In genomic region chr9:89457376-89457855, GRCh38 we compare ENCODE assay signal across 18 cellular contexts. TPM values are rescaled to one million over a fixed set of nuclear protein-coding genes. Genes with fewer than 3 reads are reported as not detected.
A peak's percentile ranks its signal among the peaks of the same experiment; 100 is the strongest.
DNase-seq lines count a peak whose midpoint lies in the region; ATAC-seq and TF ChIP-seq lines count a peak whose summit lies in the region.
"Had no signal": no experiment of that assay in that cellular context is flagged by ENCODE, and none has a peak within 500 bp of the region (broad histone marks: within the 10 kb centered on the region; RNA-seq: fewer than 3 reads in every experiment).

No MANE protein-coding gene starts in this region.

- peak overlapping the region in 7 of 8 donors; percentile 74 to 90 (median 83) for H3K4me3 Mint-ChIP-seq in CD4-positive, alpha-beta memory T cell
- no peak overlapping the region for H3K4me3 Mint-ChIP-seq in activated T-helper 2 cell treated with anti-CD3 and anti-CD28 coated beads, Interferon-gamma antibody, Interleukin-2, Interleukin-4, amounts not matched to agents 10 μg/mL and 5 μg/mL and 100 μg/mL, durations not matched to agents 14 hours and 24 hours and 36 hours (ENCODE audit: low read depth)
- H3K4me3 Mint-ChIP-seq in MCF 10A (ENCODE audit: unreplicated experiment): no peak overlapping the region
- H3K4me3 Mint-ChIP-seq: nephron had no signal

- H3K4me1 Mint-ChIP-seq in CD4-positive, alpha-beta memory T cell: peaks cover 75 to 98% (median 90%) of the 10 kb centered on the region in 4 donors
- peaks cover 81% of the 10 kb centered on the region for H3K4me1 Mint-ChIP-seq in activated T-helper 2 cell treated with anti-CD3 and anti-CD28 coated beads, Interferon-gamma antibody, Interleukin-2, Interleukin-4, amounts not matched to agents 10 μg/mL and 5 μg/mL and 100 μg/mL, durations not matched to agents 14 hours and 24 hours and 36 hours (ENCODE audit: low read depth)
- H3K4me1 Mint-ChIP-seq in MCF 10A (ENCODE audit: insufficient read depth, unreplicated experiment): peaks cover 7% of the 10 kb centered on the region

- H3K9me3 Mint-ChIP-seq in CD4-positive, alpha-beta memory T cell: no peaks in the 10 kb centered on the region
- H3K9me3 Mint-ChIP-seq in activated T-helper 2 cell treated with anti-CD3 and anti-CD28 coated beads, Interferon-gamma antibody, Interleukin-2, Interleukin-4, amounts not matched to agents 10 μg/mL and 5 μg/mL and 100 μg/mL, durations not matched to agents 14 hours and 24 hours and 36 hours: no peaks in the 10 kb centered on the region
- H3K9me3 Mint-ChIP-seq in MCF 10A (ENCODE audit: unreplicated experiment): no peaks in the 10 kb centered on the region
- H3K9me3 Mint-ChIP-seq: nephron had no signal

- no peak for TF ChIP-seq CTCF in MCF 10A (IDR thresholded peaks at IDR 0.05; ENCODE audit: unreplicated experiment)

- BruUV-seq in MCF 10A (replicated peaks; lab: Mats Ljungman, UMichigan): no TSS peak

- H3K36me3 ChIP-seq in CD4-positive, alpha-beta memory T cell (ENCODE audit: insufficient read depth, low read length): peaks cover 20% of the 10 kb centered on the region
- H3K36me3 ChIP-seq: colonic mucosa had no signal

- no peaks in the 10 kb centered on the region for H3K9me3 ChIP-seq in CD4-positive, alpha-beta memory T cell (ENCODE audit: control insufficient read depth in 1 of 2, low read length in 2 of 2)
- H3K9me3 ChIP-seq: colonic mucosa, tibial artery had no signal

- no peak for DNase-seq in activated CD4-positive, CD25-positive, alpha-beta regulatory T cell (lab: John Stamatoyannopoulos, UW)
- no peak for DNase-seq in CD4-positive, alpha-beta memory T cell
- no peak for DNase-seq in activated T-helper 2 cell treated with anti-CD3 and anti-CD28 coated beads, Interferon-gamma antibody, Interleukin-2, Interleukin-4, amounts not matched to agents 10 μg/mL and 5 μg/mL and 100 μg/mL, durations not matched to agents 14 hours and 24 hours and 36 hours (ENCODE audit: low spot score)
- peak; percentile 44 for DNase-seq in left kidney (ENCODE audit: low read depth, low spot score)
- no peak for DNase-seq in NCI-H1930 (lab: John Stamatoyannopoulos, UW)
- no peak for DNase-seq in NK-92 (lab: John Stamatoyannopoulos, UW; ENCODE audit: unreplicated experiment)
- DNase-seq in MCF 10A (ENCODE audit: unreplicated experiment): no peak
- DNase-seq: 8988T; activated effector memory CD4-positive, alpha-beta T cell treated with Interleukin-2 at 50 U/mL for 16 hours; colonic mucosa; Karpas-422; mesenchymal stem cell; NCI-H1092; NCI-H2171 treated with DMSO at 0.1 percent for 48 hours; OCI-M1; tibial artery had no signal

- H3K4me3 ChIP-seq in CD4-positive, alpha-beta memory T cell (ENCODE audit: low read length in 2 of 2): no peak overlapping the region
- H3K4me3 ChIP-seq: colonic mucosa, tibial artery had no signal

- CTCF ChIA-PET in CD4-positive, alpha-beta memory T cell (lab: Charles Lee; ENCODE audit: partially characterized antibody): interaction anchor here (1.2 to 3.0 kb wide), 7 partner anchors 12 to 92 kb away, joined by 3 to 29 read pairs (median 5); no protein-coding TSS in a partner anchor
- CTCF ChIA-PET in MCF 10A (lab: Yijun Ruan, JAX): no interaction called here

- no peaks in the 10 kb centered on the region for H3K27me3 ChIP-seq in CD4-positive, alpha-beta memory T cell (ENCODE audit: insufficient read depth, low read length)
- H3K27me3 ChIP-seq: colonic mucosa, tibial artery had no signal

- POLR2A ChIA-PET in CD4-positive, alpha-beta memory T cell (lab: Charles Lee; ENCODE audit: partially characterized antibody): interaction anchor here (0.7 to 26.8 kb wide), 20 partner anchors 9 to 99 kb away, joined by 3 to 609 read pairs (median 7); partner anchors contain the start of gene SEMA4D
- POLR2A ChIA-PET in MCF 10A (lab: Yijun Ruan, JAX): no interaction called here

- peak overlapping the region; percentile 92 to 98 (median 97) for H3K27ac Mint-ChIP-seq in CD4-positive, alpha-beta memory T cell
- peak overlapping the region; percentile 81 for H3K27ac Mint-ChIP-seq in activated T-helper 2 cell treated with anti-CD3 and anti-CD28 coated beads, Interferon-gamma antibody, Interleukin-2, Interleukin-4, amounts not matched to agents 10 μg/mL and 5 μg/mL and 100 μg/mL, durations not matched to agents 14 hours and 24 hours and 36 hours
- H3K27ac Mint-ChIP-seq in MCF 10A (ENCODE audit: low read depth, unreplicated experiment): no peak overlapping the region
- H3K27ac Mint-ChIP-seq: nephron had no signal

- peaks cover 30 to 75% of the 10 kb centered on the region in 2 donors for H3K36me3 Mint-ChIP-seq in CD4-positive, alpha-beta memory T cell
- peaks cover 77% of the 10 kb centered on the region for H3K36me3 Mint-ChIP-seq in activated T-helper 2 cell treated with anti-CD3 and anti-CD28 coated beads, Interferon-gamma antibody, Interleukin-2, Interleukin-4, amounts not matched to agents 10 μg/mL and 5 μg/mL and 100 μg/mL, durations not matched to agents 14 hours and 24 hours and 36 hours (ENCODE audit: low read depth)
- no peaks in the 10 kb centered on the region for H3K36me3 Mint-ChIP-seq in MCF 10A (ENCODE audit: insufficient read depth, unreplicated experiment)

- ATAC-seq in activated CD4-positive, CD25-positive, alpha-beta regulatory T cell treated with anti-CD3 and anti-CD28 coated beads, Interleukin-2, amount 50 U/mL, for 24 hours: peak; percentile 16 to 37

- intact Hi-C loops in CD4-positive, alpha-beta memory T cell (cut with micrococcal nuclease): loop anchor here (2.0 kb wide), 2 partner anchors 13 to 17 kb away; no protein-coding TSS in a partner anchor
- intact Hi-C loops in activated T-helper 2 cell treated with anti-CD3 and anti-CD28 coated beads, Interferon-gamma antibody, Interleukin-2, Interleukin-4, amounts not matched to agents 10 μg/mL and 5 μg/mL and 100 μg/mL, durations not matched to agents 14 hours and 24 hours and 36 hours (cut with micrococcal nuclease): no loop called here
- intact Hi-C loops in MCF 10A (cut with micrococcal nuclease): no loop called here

- H3K27me3 Mint-ChIP-seq in CD4-positive, alpha-beta memory T cell: no peaks in the 10 kb centered on the region
- no peaks in the 10 kb centered on the region for H3K27me3 Mint-ChIP-seq in activated T-helper 2 cell treated with anti-CD3 and anti-CD28 coated beads, Interferon-gamma antibody, Interleukin-2, Interleukin-4, amounts not matched to agents 10 μg/mL and 5 μg/mL and 100 μg/mL, durations not matched to agents 14 hours and 24 hours and 36 hours (ENCODE audit: low read depth)
- H3K27me3 Mint-ChIP-seq in MCF 10A (ENCODE audit: insufficient read depth, unreplicated experiment): no peaks in the 10 kb centered on the region

- peak overlapping the region; percentile 68 for H3K27ac ChIP-seq in CD4-positive, alpha-beta memory T cell (ENCODE audit: low read depth, low read length)
- H3K27ac ChIP-seq: colonic mucosa, tibial artery had no signal

- H3K4me1 ChIP-seq in CD4-positive, alpha-beta memory T cell (ENCODE audit: insufficient read depth, low read length): peaks cover 100% of the 10 kb centered on the region
- H3K4me1 ChIP-seq: colonic mucosa had no signal

RNA-seq across cellular contexts. Expression of gene SEMA4D, which starts 40.5 kb away (rescaled TPM):
- 100 to 1,000 TPM; 393 to 410 TPM for total RNA-seq in CD4-positive, alpha-beta memory T cell
- polyA plus RNA-seq in CD4-positive, alpha-beta memory T cell: 100 to 1,000 TPM in 1 of 2 donors, 10 to 100 TPM in 1; 49.5 to 166 TPM
- 317 and 330 TPM in 2 replicates for total RNA-seq in activated T-helper 2 cell treated with anti-CD3 and anti-CD28 coated beads, Interferon-gamma antibody, Interleukin-2, Interleukin-4, amounts not matched to agents 10 μg/mL and 5 μg/mL and 100 μg/mL, durations not matched to agents 14 hours and 24 hours and 36 hours
- total RNA-seq in MCF 10A (2022): 4.2 and 7.4 TPM in 2 replicates

Comparison
In these comparisons a context has a peak if more than half of its experiments do, and no peak if none do; other contexts are left out.
1. H3K4me3 Mint-ChIP-seq: peak in CD4-positive, alpha-beta memory T cell (7 of 8); none in activated T-helper 2 cell treated with anti-CD3 and anti-CD28 coated beads, Interferon-gamma antibody, Interleukin-2, Interleukin-4, amounts not matched to agents 10 μg/mL and 5 μg/mL and 100 μg/mL, durations not matched to agents 14 hours and 24 hours and 36 hours (single experiment) and MCF 10A (single experiment).
2. RNA of gene SEMA4D, which starts 40.5 kb away (total RNA-seq): 393 to 410 TPM in CD4-positive, alpha-beta memory T cell and 317 to 330 TPM in activated T-helper 2 cell treated with anti-CD3 and anti-CD28 coated beads, Interferon-gamma antibody, Interleukin-2, Interleukin-4, amounts not matched to agents 10 μg/mL and 5 μg/mL and 100 μg/mL, durations not matched to agents 14 hours and 24 hours and 36 hours; 4.2 to 7.4 TPM in MCF 10A; every median in the first group is over 10 times any median in the second.